29 cellular contexts compared by ENCODE assay signal in genomic region chr1:192564099-192564498, GRCh38. TPM values are rescaled to one million over a fixed set of nuclear protein-coding genes. Genes with fewer than 3 reads are reported as not detected.
"Had no signal": no experiment of that assay in that cellular context is flagged by ENCODE, and none has a peak within 500 bp of the region (broad histone marks: within the 10 kb centered on the region; RNA-seq: fewer than 3 reads in every experiment).

No MANE protein-coding gene starts in this region.

- H3K36me3 Mint-ChIP-seq: stimulated activated effector memory CD8-positive, alpha-beta T cell treated with anti-CD3 and anti-CD28 coated beads, Interleukin-12 subunit alpha, Interleukin-12 subunit beta, amount 100 ng/mL, for 72 hours had no signal

- H3K4me1 ChIP-seq: gastrocnemius medialis, neural progenitor cell, parathyroid adenoma, upper lobe of left lung had no signal

- H3K9me3 ChIP-seq: gastrocnemius medialis, thoracic aorta, tibial nerve, upper lobe of left lung had no signal

- H3K27me3 Mint-ChIP-seq: naive thymus-derived CD4-positive, alpha-beta T cell; progenitor cell of endocrine pancreas had no signal

- H3K9me3 Mint-ChIP-seq: nephron had no signal

- H3K27ac ChIP-seq: dorsolateral prefrontal cortex, epithelial cell of prostate, gastrocnemius medialis, neural progenitor cell, parathyroid adenoma, thoracic aorta, tibial nerve, upper lobe of left lung had no signal

- H3K27ac Mint-ChIP-seq: endodermal cell, nephron, neural progenitor cell, progenitor cell of endocrine pancreas had no signal

- H3K27me3 ChIP-seq: dorsolateral prefrontal cortex, gastrocnemius medialis, neural progenitor cell, tibial nerve, upper lobe of left lung had no signal

- H3K4me2 ChIP-seq: neural progenitor cell had no signal

- H3K79me2 ChIP-seq: parathyroid adenoma had no signal

- H3K4me3 ChIP-seq: dorsolateral prefrontal cortex, gastrocnemius medialis, neural progenitor cell, thoracic aorta, tibial nerve, upper lobe of left lung had no signal

- H2AFZ ChIP-seq: neural progenitor cell, parathyroid adenoma had no signal

- H3K36me3 ChIP-seq: gastrocnemius medialis, neural progenitor cell, thoracic aorta, tibial nerve, upper lobe of left lung had no signal

- ATAC-seq: esophagus mucosa; gastrocnemius medialis; naive thymus-derived CD4-positive, alpha-beta T cell; sciatic nerve; stimulated activated effector memory CD8-positive, alpha-beta T cell treated with anti-CD3 and anti-CD28 coated beads, Interleukin-12 subunit alpha, Interleukin-12 subunit beta, amount 100 ng/mL, for 72 hours had no signal

- FAIRE-seq: colon, keratinocyte, urothelium cell line had no signal

- DNase-seq: dorsolateral prefrontal cortex; effector CD4-positive, alpha-beta T cell; endodermal cell; foreskin fibroblast; gastrocnemius medialis; head of caudate nucleus; mesendoderm; midbrain; naive thymus-derived CD4-positive, alpha-beta T cell; stimulated activated CD4-positive, alpha-beta T cell treated with anti-CD3 and anti-CD28 coated beads, Interleukin-2, amount 100 ng/mL, for 24 hours; stimulated activated CD4-positive, alpha-beta T cell treated with anti-CD3 and anti-CD28 coated beads, Interleukin-4, amount 100 ng/mL, for 24 hours; stimulated activated naive CD4-positive, alpha-beta T cell treated with Interleukin-2 at 50 U/mL for 16 hours; upper lobe of left lung had no signal

- H3K4me3 Mint-ChIP-seq: endodermal cell; nephron; neural progenitor cell; stimulated activated effector memory CD8-positive, alpha-beta T cell treated with anti-CD3 and anti-CD28 coated beads, Interleukin-12 subunit alpha, Interleukin-12 subunit beta, amount 100 ng/mL, for 72 hours had no signal

- H3K9ac ChIP-seq: neural progenitor cell, parathyroid adenoma had no signal

RNA-seq across cellular contexts. Expression of gene RGS1, which starts 11.5 kb away (rescaled TPM):
- total RNA-seq: endodermal cell, glomerular endothelial cell, lung microvascular endothelial cell, osteoblast had no signal
